ENCODE assay signal across 25 cellular contexts in the genomic region with DNA sequence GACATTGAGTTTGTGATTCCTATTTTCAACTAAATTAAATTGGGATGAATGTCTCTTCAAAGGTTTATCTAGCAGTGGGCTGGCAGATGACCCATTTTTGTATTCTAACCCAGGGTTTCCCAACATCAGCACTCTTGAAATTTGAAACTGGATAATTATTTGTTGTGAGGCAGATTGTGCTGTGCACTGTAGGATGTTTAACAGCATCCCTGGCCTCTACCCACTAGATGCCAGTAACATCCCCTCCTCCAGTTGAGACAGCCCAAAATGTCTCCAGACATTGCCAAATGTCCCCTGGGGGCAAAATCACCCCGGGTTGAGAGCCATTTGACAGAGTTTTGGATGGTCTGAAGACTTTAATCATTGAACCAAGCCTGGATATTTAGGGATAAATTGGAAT. TPM values are rescaled to one million over a fixed set of nuclear protein-coding genes. Genes with fewer than 3 reads are reported as not detected.
A peak's percentile ranks its signal among the peaks of the same experiment; 100 is the strongest.
DNase-seq lines count a peak whose midpoint lies in the region; ATAC-seq and TF ChIP-seq lines count a peak whose summit lies in the region.
"Had no signal": no experiment of that assay in that cellular context is flagged by ENCODE, and none has a peak within 500 bp of the region (broad histone marks: within the 10 kb centered on the region; RNA-seq: fewer than 3 reads in every experiment).

No MANE protein-coding gene starts in this region.

- H3K9me3 ChIP-seq in endodermal cell (ENCODE audit: control insufficient read depth, low read length), result peaks cover 4% of the 10 kb centered on the region
- no peaks in the 10 kb centered on the region for H3K9me3 ChIP-seq in stomach smooth muscle (ENCODE audit: control insufficient read depth in 2 of 2, low read length in 2 of 2)
- no peaks in the 10 kb centered on the region for H3K9me3 ChIP-seq in lower lobe of right lung
- H3K9me3 ChIP-seq in esophagus squamous epithelium, result no peaks in the 10 kb centered on the region
- H3K9me3 ChIP-seq: Caco-2 had no signal

- H3K27me3 Mint-ChIP-seq in endodermal cell (ENCODE audit: insufficient read depth), result no peaks in the 10 kb centered on the region
- H3K27me3 Mint-ChIP-seq: activated naive CD8-positive, alpha-beta T cell; natural killer cell treated with Interleukin-12 subunit alpha and Interleukin-12 subunit beta and Interleukin-15 and Interleukin-18, amount 100 ng/mL, for 72 hours had no signal

- ATAC-seq in HG02623 (IDR thresholded peaks at IDR 0.05; ENCODE audit: unreplicated experiment) (no peak), lower lobe of right lung (no peak)
- ATAC-seq: natural killer cell treated with Interleukin-12 subunit alpha and Interleukin-12 subunit beta and Interleukin-15 and Interleukin-18, amount 100 ng/mL, for 72 hours; stimulated activated effector memory CD8-positive, alpha-beta T cell treated with anti-CD3 and anti-CD28 coated beads, Interleukin-12 subunit alpha, Interleukin-12 subunit beta, amount 100 ng/mL, for 72 hours had no signal

- TF ChIP-seq CTCF in endodermal cell (conservative IDR thresholded peaks at IDR 0.05) (peak; percentile 9), lower lobe of right lung (IDR thresholded peaks at IDR 0.05) (no peak), esophagus squamous epithelium (IDR thresholded peaks at IDR 0.05) (no peak)

- H3K4me1 ChIP-seq in endodermal cell (ENCODE audit: control insufficient read depth, insufficient read depth, low read length), result peaks cover 11% of the 10 kb centered on the region
- H3K4me1 ChIP-seq in stomach smooth muscle (ENCODE audit: control insufficient read depth, insufficient read depth, low read length), result peaks cover 30% of the 10 kb centered on the region
- H3K4me1 ChIP-seq in lower lobe of right lung, result peaks cover 31% of the 10 kb centered on the region
- H3K4me1 ChIP-seq in esophagus squamous epithelium, result peaks cover 0 to 39% (median 7%) of the 10 kb centered on the region in 3 donors
- H3K4me1 ChIP-seq: Caco-2 had no signal

- no peak overlapping the region for H3K27ac Mint-ChIP-seq in endodermal cell
- H3K27ac Mint-ChIP-seq: activated naive CD8-positive, alpha-beta T cell; natural killer cell treated with Interleukin-12 subunit alpha and Interleukin-12 subunit beta and Interleukin-15 and Interleukin-18, amount 100 ng/mL, for 72 hours; stimulated activated effector memory CD8-positive, alpha-beta T cell treated with anti-CD3 and anti-CD28 coated beads, Interleukin-12 subunit alpha, Interleukin-12 subunit beta, amount 100 ng/mL, for 72 hours had no signal

- H3K9ac ChIP-seq in endodermal cell (ENCODE audit: extremely low read depth, low read length, poor library complexity, severe bottlenecking) (no peak overlapping the region), stomach smooth muscle (ENCODE audit: low read length in 2 of 2) (no peak overlapping the region)

- DNase-seq in M059J (ENCODE audit: low read depth) (peak; percentile 28), NCI-H69 (lab: John Stamatoyannopoulos, UW) (peak; percentile 67), endodermal cell (no peak), lower lobe of right lung (no peak), esophagus squamous epithelium (lab: John Stamatoyannopoulos, UW) (no peak)
- DNase-seq in activated CD4-positive, alpha-beta T cell treated with anti-CD3 and anti-CD28 coated beads for 1 hour, result no peak
- DNase-seq: activated CD4-positive, alpha-beta T cell treated with anti-CD3 and anti-CD28 coated beads for 4 hours; activated T-cell treated with anti-CD3 and anti-CD28 coated beads for 4 hours; Caco-2; central memory CD4-positive, alpha-beta T cell; DMS79 treated with DMSO at 0.1 percent for 48 hours; dorsolateral prefrontal cortex; HCEC 1CT; KG1; NCI-H1436; NCI-H774; retina; T-helper 2 cell had no signal

- peaks cover 3% of the 10 kb centered on the region for H3K9me3 Mint-ChIP-seq in endodermal cell
- H3K9me3 Mint-ChIP-seq: natural killer cell treated with Interleukin-12 subunit alpha and Interleukin-12 subunit beta and Interleukin-15 and Interleukin-18, amount 100 ng/mL, for 72 hours; stimulated activated effector memory CD8-positive, alpha-beta T cell treated with anti-CD3 and anti-CD28 coated beads, Interleukin-12 subunit alpha, Interleukin-12 subunit beta, amount 100 ng/mL, for 72 hours had no signal

- no peak overlapping the region for H3K4me3 Mint-ChIP-seq in endodermal cell
- H3K4me3 Mint-ChIP-seq: activated naive CD8-positive, alpha-beta T cell; natural killer cell treated with Interleukin-12 subunit alpha and Interleukin-12 subunit beta and Interleukin-15 and Interleukin-18, amount 100 ng/mL, for 72 hours; stimulated activated effector memory CD8-positive, alpha-beta T cell treated with anti-CD3 and anti-CD28 coated beads, Interleukin-12 subunit alpha, Interleukin-12 subunit beta, amount 100 ng/mL, for 72 hours had no signal

- no peak for TF ChIP-seq POLR2A in esophagus squamous epithelium (IDR thresholded peaks at IDR 0.05)

- intact Hi-C loops in lower lobe of right lung (cut with DNase I) (no loop called here), esophagus squamous epithelium (cut with DNase I) (no loop called here)

- H3K27me3 ChIP-seq in endodermal cell (ENCODE audit: control insufficient read depth, insufficient read depth, low read length, poor library complexity, severe bottlenecking) (no peaks in the 10 kb centered on the region), stomach smooth muscle (ENCODE audit: control insufficient read depth in 1 of 2, insufficient read depth in 2 of 2, low read length in 2 of 2) (no peaks in the 10 kb centered on the region), lower lobe of right lung (ENCODE audit: low read depth) (no peaks in the 10 kb centered on the region), esophagus squamous epithelium (no peaks in the 10 kb centered on the region)
- H3K27me3 ChIP-seq: dorsolateral prefrontal cortex had no signal

- H3K36me3 ChIP-seq in endodermal cell (ENCODE audit: control insufficient read depth, insufficient read depth, low read length) (peaks cover 9% of the 10 kb centered on the region), stomach smooth muscle (ENCODE audit: control insufficient read depth in 2 of 2, insufficient read depth in 2 of 2, low read length in 2 of 2) (no peaks in the 10 kb centered on the region), lower lobe of right lung (no peaks in the 10 kb centered on the region), esophagus squamous epithelium (no peaks in the 10 kb centered on the region)

- peaks cover 20% of the 10 kb centered on the region for H3K4me1 Mint-ChIP-seq in endodermal cell

- WGBS in endodermal cell (ENCODE audit: insufficient coverage in 1 of 2, insufficient read length in 1 of 2), 2 experiments, result 86 to 87% methylated on average over 1 of the region's 1 CpG
- WGBS in esophagus squamous epithelium, 2 donors, result 15 to 43% methylated on average over 1 of the region's 1 CpG

- peaks cover 10% of the 10 kb centered on the region for H3K36me3 Mint-ChIP-seq in endodermal cell (ENCODE audit: low read depth)
- H3K36me3 Mint-ChIP-seq: activated naive CD8-positive, alpha-beta T cell; natural killer cell treated with Interleukin-12 subunit alpha and Interleukin-12 subunit beta and Interleukin-15 and Interleukin-18, amount 100 ng/mL, for 72 hours; stimulated activated effector memory CD8-positive, alpha-beta T cell treated with anti-CD3 and anti-CD28 coated beads, Interleukin-12 subunit alpha, Interleukin-12 subunit beta, amount 100 ng/mL, for 72 hours had no signal

- H3K4me3 ChIP-seq in endodermal cell (ENCODE audit: low read length), result no peak overlapping the region
- no peak overlapping the region for H3K4me3 ChIP-seq in stomach smooth muscle (ENCODE audit: low read length in 2 of 2)
- H3K4me3 ChIP-seq in lower lobe of right lung, result no peak overlapping the region
- no peak overlapping the region for H3K4me3 ChIP-seq in esophagus squamous epithelium
- H3K4me3 ChIP-seq: dorsolateral prefrontal cortex, smooth muscle cell had no signal

- H3K27ac ChIP-seq in endodermal cell (ENCODE audit: low read depth, low read length), result no peak overlapping the region
- H3K27ac ChIP-seq in stomach smooth muscle (ENCODE audit: low read length), result peak overlapping the region; percentile 32
- H3K27ac ChIP-seq in lower lobe of right lung, result no peak overlapping the region
- peak overlapping the region in 2 of 4 donors; percentile 29 to 30 for H3K27ac ChIP-seq in esophagus squamous epithelium
- H3K27ac ChIP-seq: C4-2B had no signal

RNA-seq across cellular contexts. Expression of a gene that starts 11.1 kb away (rescaled TPM):
- 5.6 and 18.2 TPM in 2 replicates for total RNA-seq in M059J (2014; rRNA removed; shearing (Covaris generic))
- total RNA-seq in endodermal cell (10 to 100 TPM; 94.0 to 99.4 TPM), lower lobe of right lung (46.7 TPM), esophagus squamous epithelium (10 to 100 TPM; 47.2 to 91.7 (median 64.0) TPM)
- polyA plus RNA-seq in endodermal cell (2013, experiment 1 of 2), result 59.1 TPM
- 56.3 TPM for polyA plus RNA-seq in endodermal cell (2013, experiment 2 of 2)

Comparison
In these comparisons a context has a peak if more than half of its experiments do, and no peak if none do; other contexts are left out.
1. DNase-seq: peak in M059J (single experiment) and NCI-H69 (single experiment); none in endodermal cell (single experiment), lower lobe of right lung (single experiment), esophagus squamous epithelium (single experiment) and activated CD4-positive, alpha-beta T cell treated with anti-CD3 and anti-CD28 coated beads for 1 hour (single experiment).